ENCODE assay signal across 28 cellular contexts in the genomic region with DNA sequence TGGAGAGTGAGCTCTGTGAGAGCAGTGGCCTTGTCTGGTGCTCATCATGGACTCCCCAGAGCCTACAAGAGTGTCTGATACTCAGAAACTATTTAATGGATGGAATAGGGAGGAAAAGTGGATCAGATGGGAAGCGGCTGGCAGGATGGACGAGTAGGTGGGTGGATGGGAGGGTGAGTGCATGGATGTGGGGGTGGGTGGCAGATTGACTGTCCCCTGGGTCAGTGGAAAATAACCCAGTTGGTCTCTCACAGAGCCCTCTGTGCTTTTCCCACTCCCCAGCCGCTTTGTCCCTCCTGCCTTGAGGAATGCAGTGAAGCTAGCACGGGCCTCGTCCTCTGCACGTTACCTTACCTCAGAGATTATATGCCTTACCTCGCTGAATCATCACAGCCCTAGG. TPM values are rescaled to one million over a fixed set of nuclear protein-coding genes. Genes with fewer than 3 reads are reported as not detected.
"Had no signal": no experiment of that assay in that cellular context is flagged by ENCODE, and none has a peak within 500 bp of the region (broad histone marks: within the 10 kb centered on the region; RNA-seq: fewer than 3 reads in every experiment).

No MANE protein-coding gene starts in this region.

- H3K4me3 ChIP-seq: esophagus muscularis mucosa, left ventricle myocardium inferior, lung, mucosa of descending colon, pancreas, psoas muscle, sigmoid colon, tibial nerve had no signal

- FAIRE-seq: pancreas, small intestine, urothelium cell line had no signal

- H3K9me3 Mint-ChIP-seq: activated naive CD8-positive, alpha-beta T cell treated with anti-CD3 and anti-CD28 coated beads, Interleukin-2, amount 50 U/mL, for 24 hours; endodermal cell; nephron had no signal

- H3K27me3 Mint-ChIP-seq: activated naive CD8-positive, alpha-beta T cell treated with anti-CD3 and anti-CD28 coated beads, Interleukin-2, amount 50 U/mL, for 24 hours had no signal

- H3K4me3 Mint-ChIP-seq: activated naive CD8-positive, alpha-beta T cell treated with anti-CD3 and anti-CD28 coated beads, Interleukin-2, amount 50 U/mL, for 24 hours; endodermal cell; nephron had no signal

- H3K27ac ChIP-seq: esophagus muscularis mucosa, foreskin keratinocyte, left ventricle myocardium inferior, pancreas, psoas muscle, sigmoid colon, tibial nerve had no signal

- H3K9me3 ChIP-seq: esophagus muscularis mucosa, left ventricle myocardium inferior, mucosa of descending colon, pancreas, psoas muscle, sigmoid colon, tibial nerve had no signal

- ATAC-seq: activated naive CD8-positive, alpha-beta T cell treated with anti-CD3 and anti-CD28 coated beads, Interleukin-2, amount 50 U/mL, for 24 hours; foreskin keratinocyte; mucosa of descending colon; pancreas; psoas muscle had no signal

- DNase-seq: activated CD4-positive, alpha-beta T cell treated with anti-CD3 and anti-CD28 coated beads for 48 hours; activated CD4-positive, alpha-beta T cell treated with anti-CD3 and anti-CD28 coated beads, Interleukin-2, amount 50 U/mL, for 48 hours; activated CD8-positive, alpha-beta memory T cell treated with anti-CD3 and anti-CD28 coated beads for 24 hours; activated effector memory CD4-positive, alpha-beta T cell treated with anti-CD3 and anti-CD28 coated beads, Interleukin-2, amount 50 U/mL, for 16 hours; activated naive CD4-positive, alpha-beta T cell treated with anti-CD3 and anti-CD28 coated beads, Interleukin-2, amount 50 U/mL, for 16 hours; activated naive CD8-positive, alpha-beta T cell treated with anti-CD3 and anti-CD28 coated beads, Interleukin-2, amount 50 U/mL, for 24 hours; amygdala; central memory CD4-positive, alpha-beta T cell; endodermal cell; islet precursor cell; left ventricle myocardium inferior; pancreas; psoas muscle; sigmoid colon; small intestine; stimulated activated CD4-positive, alpha-beta T cell treated with anti-CD3 and anti-CD28 coated beads, Interleukin-2, amount 100 ng/mL, for 24 hours; stimulated activated naive CD4-positive, alpha-beta T cell treated with Interleukin-2 at 50 U/mL for 16 hours had no signal

- H3K36me3 ChIP-seq: esophagus muscularis mucosa, left ventricle myocardium inferior, pancreas, sigmoid colon, tibial nerve had no signal

- H3K4me1 ChIP-seq: foreskin keratinocyte, left ventricle myocardium inferior, pancreas, psoas muscle had no signal

- H3K4me1 Mint-ChIP-seq: endodermal cell, nephron had no signal

- H3K27ac Mint-ChIP-seq: activated naive CD8-positive, alpha-beta T cell treated with anti-CD3 and anti-CD28 coated beads, Interleukin-2, amount 50 U/mL, for 24 hours; endodermal cell had no signal

- H3K27me3 ChIP-seq: esophagus muscularis mucosa, foreskin keratinocyte, pancreas, sigmoid colon, tibial nerve had no signal

RNA-seq across cellular contexts. Expression of a gene that starts 5.9 kb away (rescaled TPM):
- total RNA-seq: endodermal cell; foreskin keratinocyte; glomerular endothelial cell; myocyte; T-helper 1 cell treated with Interleukin-12 subunit alpha and Interleukin-12 subunit beta and Interleukin-4 antibody, amounts not matched to agents 30 ng/mL and 1 ng/mL, for 36 hours had no signal
- polyA plus RNA-seq: foreskin keratinocyte had no signal

RNA-seq across cellular contexts. Expression of a gene that starts 19.9 kb away (rescaled TPM):
- total RNA-seq: foreskin keratinocyte; glomerular endothelial cell; myocyte; sigmoid colon; T-helper 1 cell treated with Interleukin-12 subunit alpha and Interleukin-12 subunit beta and Interleukin-4 antibody, amounts not matched to agents 30 ng/mL and 1 ng/mL, for 36 hours; temporal lobe had no signal
- polyA plus RNA-seq: foreskin keratinocyte had no signal
